8 cellular contexts compared by ENCODE assay signal in genomic region chr21:34669149-34669879, GRCh38. TPM values are rescaled to one million over a fixed set of nuclear protein-coding genes. Genes with fewer than 3 reads are reported as not detected.
DNase-seq lines count a peak whose midpoint lies in the region; ATAC-seq and TF ChIP-seq lines count a peak whose summit lies in the region.

No MANE protein-coding gene starts in this region.

- H3K4me1 Mint-ChIP-seq in activated CD8-positive, alpha-beta memory T cell treated with anti-CD3 and anti-CD28 coated beads, Interleukin-2, amount 10 ng/mL, durations not matched to agents 7 days and 5 days: peaks cover 2% of the 10 kb centered on the region
- H3K4me1 Mint-ChIP-seq in stimulated activated naive B cell treated with anti-CD40 and anti-IgM and Interleukin-4, amounts not matched to agents 10 μg/mL and 1 μg/mL and 100 μg/mL, for 72 hours: peaks cover 13 to 21% of the 10 kb centered on the region in 2 donors

- DNase-seq in A673 (ENCODE audit: low spot score) (no peak), NCI-H524 treated with DMSO at 0.1 percent for 48 hours (lab: John Stamatoyannopoulos, UW) (no peak), HEK293T (ENCODE audit: extremely low spot score) (no peak), UCSD-AML1 (lab: John Stamatoyannopoulos, UW; ENCODE audit: unreplicated experiment) (no peak)
- peak; percentile 47 for DNase-seq in activated CD8-positive, alpha-beta memory T cell treated with anti-CD3 and anti-CD28 coated beads, Interleukin-2, amount 10 ng/mL, durations not matched to agents 7 days and 5 days
- DNase-seq in stimulated activated naive B cell treated with anti-CD40 and anti-IgM and Interleukin-4, amounts not matched to agents 10 μg/mL and 1 μg/mL and 100 μg/mL, for 72 hours: peak; percentile 15

- POLR2A ChIA-PET in A673 (lab: Charles Lee; ENCODE audit: low non-redundant PET) (no interaction called here), HEK293T (lab: Yijun Ruan, JAX) (no interaction called here)

- intact Hi-C loops in A673 (cut with micrococcal nuclease; ENCODE audit: unreplicated experiment): no loop called here

- no peaks in the 10 kb centered on the region for H3K36me3 Mint-ChIP-seq in activated CD8-positive, alpha-beta memory T cell treated with anti-CD3 and anti-CD28 coated beads, Interleukin-2, amount 10 ng/mL, durations not matched to agents 7 days and 5 days
- peaks cover 0 to 2% of the 10 kb centered on the region in 2 donors for H3K36me3 Mint-ChIP-seq in stimulated activated naive B cell treated with anti-CD40 and anti-IgM and Interleukin-4, amounts not matched to agents 10 μg/mL and 1 μg/mL and 100 μg/mL, for 72 hours

- no peaks in the 10 kb centered on the region for H3K9me3 Mint-ChIP-seq in activated CD8-positive, alpha-beta memory T cell treated with anti-CD3 and anti-CD28 coated beads, Interleukin-2, amount 10 ng/mL, durations not matched to agents 7 days and 5 days (ENCODE audit: low read depth)
- H3K9me3 Mint-ChIP-seq in stimulated activated naive B cell treated with anti-CD40 and anti-IgM and Interleukin-4, amounts not matched to agents 10 μg/mL and 1 μg/mL and 100 μg/mL, for 72 hours: no peaks in the 10 kb centered on the region

- no peak overlapping the region for H3K4me3 Mint-ChIP-seq in activated CD8-positive, alpha-beta memory T cell treated with anti-CD3 and anti-CD28 coated beads, Interleukin-2, amount 10 ng/mL, durations not matched to agents 7 days and 5 days
- H3K4me3 Mint-ChIP-seq in stimulated activated naive B cell treated with anti-CD40 and anti-IgM and Interleukin-4, amounts not matched to agents 10 μg/mL and 1 μg/mL and 100 μg/mL, for 72 hours: peak overlapping the region; percentile 62 to 77

- H3K27ac Mint-ChIP-seq in activated CD8-positive, alpha-beta memory T cell treated with anti-CD3 and anti-CD28 coated beads, Interleukin-2, amount 10 ng/mL, durations not matched to agents 7 days and 5 days: no peak overlapping the region
- peak overlapping the region; percentile 87 for H3K27ac Mint-ChIP-seq in stimulated activated naive B cell treated with anti-CD40 and anti-IgM and Interleukin-4, amounts not matched to agents 10 μg/mL and 1 μg/mL and 100 μg/mL, for 72 hours

- H3K9me3 ChIP-seq in A673 (ENCODE audit: low read depth, low read length, poor library complexity, severe bottlenecking) (no peaks in the 10 kb centered on the region), iPS-18c (ENCODE audit: control insufficient read depth, insufficient read depth, low read length) (no peaks in the 10 kb centered on the region)

- H3K4me3 ChIP-seq in A673 (ENCODE audit: low read depth, low read length, poor library complexity, severe bottlenecking): peak overlapping the region; percentile 31
- H3K4me3 ChIP-seq in iPS-18c (ENCODE audit: insufficient read depth, low read depth, low read length): peak overlapping the region; percentile 66

- H3K27me3 ChIP-seq in A673 (replicated peaks; ENCODE audit: insufficient read depth, low read depth, low read length, poor library complexity): peaks cover 96% of the 10 kb centered on the region

- no peak overlapping the region for H3K27ac ChIP-seq in A673 (ENCODE audit: low read depth, low read length, poor library complexity, severe bottlenecking)

- TF ChIP-seq CTCF in A673 (conservative IDR thresholded peaks at IDR 0.05; ENCODE audit: low read depth, low read length): no peak

- CTCF ChIA-PET in A673 (lab: Charles Lee) (no interaction called here), HEK293T (lab: Yijun Ruan, JAX) (no interaction called here)
- CTCF ChIA-PET in activated CD8-positive, alpha-beta memory T cell treated with anti-CD3 and anti-CD28 coated beads, Interleukin-2, amount 10 ng/mL, durations not matched to agents 7 days and 5 days (lab: Charles Lee): no interaction called here

- BruUV-seq in A673 (replicated peaks; lab: Mats Ljungman, UMichigan): no TSS peak

- no peaks in the 10 kb centered on the region for H3K36me3 ChIP-seq in A673 (ENCODE audit: insufficient read depth, low read length, poor library complexity, severe bottlenecking)

- H3K27me3 Mint-ChIP-seq in activated CD8-positive, alpha-beta memory T cell treated with anti-CD3 and anti-CD28 coated beads, Interleukin-2, amount 10 ng/mL, durations not matched to agents 7 days and 5 days: peaks cover 74% of the 10 kb centered on the region
- peaks cover 59 to 60% of the 10 kb centered on the region in 2 donors for H3K27me3 Mint-ChIP-seq in stimulated activated naive B cell treated with anti-CD40 and anti-IgM and Interleukin-4, amounts not matched to agents 10 μg/mL and 1 μg/mL and 100 μg/mL, for 72 hours

- no peaks in the 10 kb centered on the region for H3K4me1 ChIP-seq in A673 (ENCODE audit: insufficient read depth, low read length, poor library complexity, severe bottlenecking)

- peak; percentile 64 for ATAC-seq in GM21390 (IDR thresholded peaks at IDR 0.05; ENCODE audit: unreplicated experiment)
- peak; percentile 83 for ATAC-seq in activated CD8-positive, alpha-beta memory T cell treated with anti-CD3 and anti-CD28 coated beads, Interleukin-2, amount 10 ng/mL, durations not matched to agents 7 days and 5 days
- ATAC-seq in stimulated activated naive B cell treated with anti-CD40 and anti-IgM and Interleukin-4, amounts not matched to agents 10 μg/mL and 1 μg/mL and 100 μg/mL, for 72 hours (replicated peaks): peak; percentile 67 to 72

TF ChIP-seq in HEK293T, 16 proteins besides CTCF, POLR2A, EP300 and RAD21:
- TF ChIP-seq ELF4 (IDR thresholded peaks at IDR 0.05): no peak
- no peak for TF ChIP-seq CTBP1 (IDR thresholded peaks at IDR 0.05; ENCODE audit: borderline replicate concordance)
- TF ChIP-seq L3MBTL2 (conservative IDR thresholded peaks at IDR 0.05): no peak
- TF ChIP-seq FOXM1 (IDR thresholded peaks at IDR 0.05; ENCODE audit: borderline replicate concordance): no peak
- TF ChIP-seq SP1 (IDR thresholded peaks at IDR 0.05): no peak
- TF ChIP-seq, protein P1, sequence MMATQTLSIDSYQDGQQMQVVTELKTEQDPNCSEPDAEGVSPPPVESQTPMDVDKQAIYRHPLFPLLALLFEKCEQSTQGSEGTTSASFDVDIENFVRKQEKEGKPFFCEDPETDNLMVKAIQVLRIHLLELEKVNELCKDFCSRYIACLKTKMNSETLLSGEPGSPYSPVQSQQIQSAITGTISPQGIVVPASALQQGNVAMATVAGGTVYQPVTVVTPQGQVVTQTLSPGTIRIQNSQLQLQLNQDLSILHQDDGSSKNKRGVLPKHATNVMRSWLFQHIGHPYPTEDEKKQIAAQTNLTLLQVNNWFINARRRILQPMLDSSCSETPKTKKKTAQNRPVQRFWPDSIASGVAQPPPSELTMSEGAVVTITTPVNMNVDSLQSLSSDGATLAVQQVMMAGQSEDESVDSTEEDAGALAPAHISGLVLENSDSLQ (IDR thresholded peaks at IDR 0.05): no peak
- TF ChIP-seq SUZ12 (IDR thresholded peaks at IDR 0.05): no peak
- no peak for TF ChIP-seq HDGF (IDR thresholded peaks at IDR 0.05; ENCODE audit: borderline replicate concordance)
- TF ChIP-seq TARDBP (IDR thresholded peaks at IDR 0.05): no peak
- TF ChIP-seq NFRKB (IDR thresholded peaks at IDR 0.05): no peak
- TF ChIP-seq FOXK2 (IDR thresholded peaks at IDR 0.05): no peak
- TF ChIP-seq LEF1 (IDR thresholded peaks at IDR 0.05; ENCODE audit: borderline replicate concordance): no peak
- no peak for TF ChIP-seq ARNT (IDR thresholded peaks at IDR 0.05)
- no peak for TF ChIP-seq FOXA1 (IDR thresholded peaks at IDR 0.05)
- no peak for TF ChIP-seq ZNF384 (IDR thresholded peaks at IDR 0.05)
- TF ChIP-seq BHLHE40 (IDR thresholded peaks at IDR 0.05; ENCODE audit: borderline replicate concordance): no peak
TF ChIP-seq in HEK293T: peak in this region for 0.

RNA-seq across cellular contexts. Expression of gene CLIC6, which starts 0.5 kb away (rescaled TPM):
- total RNA-seq in A673 (2021): not detected in 2 replicates
- under 1 TPM in 1 of 2 experiments, not detected in 1; 0.47 TPM for total RNA-seq in activated CD8-positive, alpha-beta memory T cell treated with anti-CD3 and anti-CD28 coated beads, Interleukin-2, amount 10 ng/mL, durations not matched to agents 7 days and 5 days

RNA-seq across cellular contexts. Expression of gene RCAN1, which starts 54.4 kb away (rescaled TPM):
- 5.4 and 8.2 TPM in 2 replicates for total RNA-seq in A673 (2021)
- 10 to 100 TPM in 1 of 2 experiments, 1 to 10 TPM in 1; 6.5 to 13.6 TPM for total RNA-seq in activated CD8-positive, alpha-beta memory T cell treated with anti-CD3 and anti-CD28 coated beads, Interleukin-2, amount 10 ng/mL, durations not matched to agents 7 days and 5 days

Comparison
In these comparisons a context has a peak if more than half of its experiments do, and no peak if none do; other contexts are left out.
1. DNase-seq: peak in activated CD8-positive, alpha-beta memory T cell treated with anti-CD3 and anti-CD28 coated beads, Interleukin-2, amount 10 ng/mL, durations not matched to agents 7 days and 5 days (single experiment) and stimulated activated naive B cell treated with anti-CD40 and anti-IgM and Interleukin-4, amounts not matched to agents 10 μg/mL and 1 μg/mL and 100 μg/mL, for 72 hours (single experiment); none in A673 (single experiment), NCI-H524 treated with DMSO at 0.1 percent for 48 hours (single experiment), HEK293T (single experiment) and UCSD-AML1 (single experiment).
2. Peak in every context shown above with its lines, with median percentiles within 50 percentile points of each other: ATAC-seq.